Comparison of ENCODE assay signal across 8 cellular contexts in genomic region chr20:7285918-7286556, GRCh38.
A peak's percentile ranks its signal among the peaks of the same experiment; 100 is the strongest.
DNase-seq lines count a peak whose midpoint lies in the region; ATAC-seq and TF ChIP-seq lines count a peak whose summit lies in the region.

No MANE protein-coding gene starts in this region.

- H3K4me3 Mint-ChIP-seq in MCF 10A (ENCODE audit: unreplicated experiment), result no peak overlapping the region

- no peaks in the 10 kb centered on the region for H3K36me3 ChIP-seq in DND-41 (ENCODE audit: insufficient read depth, low read length)
- H3K36me3 ChIP-seq in Karpas-422 (ENCODE audit: insufficient read depth, low read length), result no peaks in the 10 kb centered on the region
- no peaks in the 10 kb centered on the region for H3K36me3 ChIP-seq in OCI-LY3 (replicated peaks; ENCODE audit: low read depth, low read length)

- CTCF ChIA-PET in MCF 10A (lab: Yijun Ruan, JAX), result interaction anchor here (0.5 to 3.2 kb wide), 133 partner anchors 8 to 1152 kb away, joined by 3 to 47 read pairs (median 4); no protein-coding TSS in a partner anchor

- H3K36me3 Mint-ChIP-seq in MCF 10A (ENCODE audit: insufficient read depth, unreplicated experiment), result no peaks in the 10 kb centered on the region

- intact Hi-C loops in MCF 10A (cut with micrococcal nuclease), result loop anchor here (1.0 to 5.0 kb wide), 9 partner anchors 90 to 1021 kb away; partner anchors contain the start of gene BMP2

- H3K27ac ChIP-seq in DND-41 (ENCODE audit: low read length) (no peak overlapping the region), Karpas-422 (ENCODE audit: low read length) (no peak overlapping the region), OCI-LY3 (ENCODE audit: low read length) (no peak overlapping the region)

- ATAC-seq in DND-41 (ENCODE audit: insufficient read depth, low read depth), result peak; percentile 75
- no peak for ATAC-seq in activated CD4-positive, CD25-positive, alpha-beta regulatory T cell treated with anti-CD3 and anti-CD28 coated beads, Interleukin-2, amount 50 U/mL, for 24 hours

- TF ChIP-seq CTCF in DND-41 (IDR thresholded peaks at IDR 0.05; ENCODE audit: borderline replicate concordance, extremely low read depth, low read length, poor library complexity, severe bottlenecking), result peak; percentile 88
- peak; percentile 66 for TF ChIP-seq CTCF in GM20000 (IDR thresholded peaks at IDR 0.05; ENCODE audit: extremely low read depth, missing control alignments)
- peak; percentile 91 for TF ChIP-seq CTCF in OCI-LY3 (IDR thresholded peaks at IDR 0.05; ENCODE audit: low read depth, low read length)
- peak; percentile 76 for TF ChIP-seq CTCF in MCF 10A (IDR thresholded peaks at IDR 0.05; ENCODE audit: unreplicated experiment)

- H3K4me1 ChIP-seq in DND-41 (ENCODE audit: insufficient read depth, low read length) (no peaks in the 10 kb centered on the region), Karpas-422 (ENCODE audit: low read length) (no peaks in the 10 kb centered on the region), OCI-LY3 (ENCODE audit: low read length) (no peaks in the 10 kb centered on the region)

- no peak overlapping the region for H3K9ac ChIP-seq in DND-41 (ENCODE audit: low read depth, low read length)
- H3K9ac ChIP-seq in Karpas-422 (ENCODE audit: low read length), result no peak overlapping the region
- no peak overlapping the region for H3K9ac ChIP-seq in OCI-LY3 (ENCODE audit: low read length)

- no peaks in the 10 kb centered on the region for H3K9me3 ChIP-seq in DND-41 (ENCODE audit: insufficient read depth, low read length, severe bottlenecking)
- no peaks in the 10 kb centered on the region for H3K9me3 ChIP-seq in Karpas-422 (ENCODE audit: low read length)
- H3K9me3 ChIP-seq in OCI-LY3 (ENCODE audit: insufficient read depth, low read length), result no peaks in the 10 kb centered on the region

- POLR2A ChIA-PET in MCF 10A (lab: Yijun Ruan, JAX), result interaction anchor here (0.6 to 1.8 kb wide), 8 partner anchors 16 to 1069 kb away, joined by 3 to 7 read pairs (median 4); no protein-coding TSS in a partner anchor

- H3K4me2 ChIP-seq in DND-41 (ENCODE audit: insufficient read depth, low read length), result no peak overlapping the region
- H3K4me2 ChIP-seq in Karpas-422 (ENCODE audit: low read depth, low read length, poor library complexity, severe bottlenecking), result no peak overlapping the region
- no peak overlapping the region for H3K4me2 ChIP-seq in OCI-LY3 (ENCODE audit: low read length)

- H3K27me3 Mint-ChIP-seq in MCF 10A (ENCODE audit: insufficient read depth, unreplicated experiment), result no peaks in the 10 kb centered on the region

- H3K27me3 ChIP-seq in DND-41 (ENCODE audit: insufficient read depth, low read length, poor library complexity) (no peaks in the 10 kb centered on the region), Karpas-422 (ENCODE audit: low read length) (no peaks in the 10 kb centered on the region), OCI-LY3 (ENCODE audit: low read depth, low read length) (0 out of 2 replicates have a peak, but pooled peaks cover 11% of the 10 kb centered on the region)

- no peaks in the 10 kb centered on the region for H3K9me3 Mint-ChIP-seq in MCF 10A (ENCODE audit: unreplicated experiment)

- H2AFZ ChIP-seq in DND-41 (ENCODE audit: low read depth, low read length) (no peak overlapping the region), Karpas-422 (ENCODE audit: low read length) (no peak overlapping the region), OCI-LY3 (ENCODE audit: low read depth, low read length) (no peak overlapping the region)

- DNase-seq in DND-41 (peak; percentile 56), GM20000 (ENCODE audit: low spot score) (peak; percentile 24), Karpas-422 (peak; percentile 85), MCF 10A (ENCODE audit: unreplicated experiment) (peak; percentile 88), iris pigment epithelial cell (ENCODE audit: low read depth) (peak; percentile 86)
- peak; percentile 7 to 8 for DNase-seq in stimulated activated CD4-positive, alpha-beta T cell treated with anti-CD3 and anti-CD28 coated beads, Interleukin-4, amount 100 ng/mL, for 48 hours (ENCODE audit: low read depth in 2 of 2)

- H3K9me2 ChIP-seq in Karpas-422 (replicated peaks; ENCODE audit: insufficient read depth, low read length), result no peaks in the 10 kb centered on the region

- no TSS peak for BruUV-seq in MCF 10A (replicated peaks; lab: Mats Ljungman, UMichigan)

- H4K20me1 ChIP-seq in DND-41 (ENCODE audit: insufficient read depth, low read length), result no peaks in the 10 kb centered on the region
- no peaks in the 10 kb centered on the region for H4K20me1 ChIP-seq in Karpas-422 (ENCODE audit: insufficient read depth, low read depth, low read length)
- no peaks in the 10 kb centered on the region for H4K20me1 ChIP-seq in OCI-LY3 (ENCODE audit: insufficient read depth, low read length)

- H3K4me3 ChIP-seq in DND-41 (ENCODE audit: low read depth in 1 of 2, low read length in 2 of 2) (no peak overlapping the region), Karpas-422 (ENCODE audit: low read length) (no peak overlapping the region), OCI-LY3 (ENCODE audit: low read length) (no peak overlapping the region)

- H3K4me1 Mint-ChIP-seq in MCF 10A (ENCODE audit: insufficient read depth, unreplicated experiment), result no peaks in the 10 kb centered on the region

- H3K79me2 ChIP-seq in DND-41 (ENCODE audit: insufficient read depth, low read length) (no peaks in the 10 kb centered on the region), Karpas-422 (ENCODE audit: low read length) (no peaks in the 10 kb centered on the region), OCI-LY3 (ENCODE audit: low read length) (no peaks in the 10 kb centered on the region)

- H3K27ac Mint-ChIP-seq in MCF 10A (ENCODE audit: low read depth, unreplicated experiment), result no peak overlapping the region

Comparison
In these comparisons a context has a peak if more than half of its experiments do, and no peak if none do; other contexts are left out.
1. DNase-seq: peak in every context shown above with its lines; median percentile 88 in MCF 10A; 86 in iris pigment epithelial cell; 85 in Karpas-422; 56 in DND-41; 24 in GM20000; 8 in stimulated activated CD4-positive, alpha-beta T cell treated with anti-CD3 and anti-CD28 coated beads, Interleukin-4, amount 100 ng/mL, for 48 hours.